9 cellular contexts compared by ENCODE assay signal in genomic region chr15:53713218-53713617, GRCh38. TPM values are rescaled to one million over a fixed set of nuclear protein-coding genes. Genes with fewer than 3 reads are reported as not detected.
"Had no signal": no experiment of that assay in that cellular context is flagged by ENCODE, and none has a peak within 500 bp of the region (broad histone marks: within the 10 kb centered on the region; RNA-seq: fewer than 3 reads in every experiment).

No MANE protein-coding gene starts in this region.

- DNase-seq: GDM1, GF-D8 had no signal

- ATAC-seq: GM12878 had no signal

- FAIRE-seq: G401.6, GM12878, GM12891, GM12892, GM18507, GM19239 had no signal

RNA-seq across cellular contexts. Expression of gene WDR72, which starts 46.2 kb away (rescaled TPM):
- total RNA-seq: G401 had no signal
